Comparison of ENCODE assay signal across 8 cellular contexts in genomic region chr2:219627105-219628100, GRCh38. TPM values are rescaled to one million over a fixed set of nuclear protein-coding genes. Genes with fewer than 3 reads are reported as not detected.
A peak's percentile ranks its signal among the peaks of the same experiment; 100 is the strongest.
DNase-seq lines count a peak whose midpoint lies in the region; ATAC-seq and TF ChIP-seq lines count a peak whose summit lies in the region.

TSS of gene SLC4A3 (plus strand) at chr2:219627630. CDS start at chr2:219627993, 363 bp downstream.

- no peaks in the 10 kb centered on the region for H4K20me1 ChIP-seq in OCI-LY7 (ENCODE audit: insufficient read depth, low read length)

- no peaks in the 10 kb centered on the region for H3K79me2 ChIP-seq in OCI-LY7 (ENCODE audit: insufficient read depth, low read depth, low read length)

- peak; percentile 56 for ATAC-seq in stimulated activated memory B cell treated with anti-CD40 and anti-IgM and Interleukin-4, amounts not matched to agents 10 μg/mL and 1 μg/mL and 100 μg/mL, for 72 hours

- H3K4me1 Mint-ChIP-seq in stimulated activated memory B cell treated with anti-CD40 and anti-IgM and Interleukin-4, amounts not matched to agents 10 μg/mL and 1 μg/mL and 100 μg/mL, for 72 hours = peaks cover 18% of the 10 kb centered on the region

- DNase-seq in EL (peak; percentile 50), M059J (ENCODE audit: low read depth) (peak; percentile 27), astrocyte of the spinal cord (ENCODE audit: low read depth, low spot score) (no peak), NCI-H2107 treated with DMSO at 0.1 percent for 48 hours (lab: John Stamatoyannopoulos, UW; ENCODE audit: unreplicated experiment) (no peak), middle frontal gyrus (ENCODE audit: extremely low spot score, low spot score) (no peak), OCI-LY7 (ENCODE audit: low spot score) (no peak)

- H3K9me3 Mint-ChIP-seq in stimulated activated memory B cell treated with anti-CD40 and anti-IgM and Interleukin-4, amounts not matched to agents 10 μg/mL and 1 μg/mL and 100 μg/mL, for 72 hours = no peaks in the 10 kb centered on the region

- H3K4me3 ChIP-seq in astrocyte of the spinal cord (ENCODE audit: low read depth, low read length) = peak within 1 kb of the TSS; percentile 55
- H3K4me3 ChIP-seq in iPS-11a (ENCODE audit: low read depth, low read length) = peak within 1 kb of the TSS; percentile 35
- H3K4me3 ChIP-seq in OCI-LY7 (ENCODE audit: low read depth, low read length, poor library complexity, severe bottlenecking) = no peak within 1 kb of the TSS

- H3K27ac Mint-ChIP-seq in stimulated activated memory B cell treated with anti-CD40 and anti-IgM and Interleukin-4, amounts not matched to agents 10 μg/mL and 1 μg/mL and 100 μg/mL, for 72 hours = no peak within 1 kb of the TSS

- no peak within 1 kb of the TSS for H2AFZ ChIP-seq in OCI-LY7 (ENCODE audit: low read length)

- H3K36me3 Mint-ChIP-seq in stimulated activated memory B cell treated with anti-CD40 and anti-IgM and Interleukin-4, amounts not matched to agents 10 μg/mL and 1 μg/mL and 100 μg/mL, for 72 hours = no peaks in the 10 kb centered on the region

- intact Hi-C loops in OCI-LY7 (cut with micrococcal nuclease; ENCODE audit: unreplicated experiment) = no loop called here

- no peaks in the 10 kb centered on the region for H3K9me3 ChIP-seq in OCI-LY7 (ENCODE audit: low read length)

- no peak for TF ChIP-seq CTCF in astrocyte of the spinal cord (IDR thresholded peaks at IDR 0.05; ENCODE audit: low read depth, low read length)
- TF ChIP-seq CTCF in OCI-LY7 (conservative IDR thresholded peaks at IDR 0.05; ENCODE audit: low read length) = no peak

- no TSS peak for BruUV-seq in OCI-LY7 (replicated peaks; lab: Mats Ljungman, UMichigan)

- in situ Hi-C loops in astrocyte of the spinal cord (cut with HindIII; ENCODE audit: low sequenced_read_pairs) = no loop called here

- no peak within 1 kb of the TSS for H3K4me2 ChIP-seq in OCI-LY7 (ENCODE audit: low read length)

- peak within 1 kb of the TSS; percentile 71 for H3K4me3 Mint-ChIP-seq in stimulated activated memory B cell treated with anti-CD40 and anti-IgM and Interleukin-4, amounts not matched to agents 10 μg/mL and 1 μg/mL and 100 μg/mL, for 72 hours

- no peaks in the 10 kb centered on the region for H3K4me1 ChIP-seq in OCI-LY7 (ENCODE audit: insufficient read depth, low read length, poor library complexity, severe bottlenecking)

- H3K27ac ChIP-seq in OCI-LY7 (ENCODE audit: low read depth, low read length, poor library complexity, severe bottlenecking) = no peak within 1 kb of the TSS

- peaks cover 67% of the 10 kb centered on the region for H3K27me3 Mint-ChIP-seq in stimulated activated memory B cell treated with anti-CD40 and anti-IgM and Interleukin-4, amounts not matched to agents 10 μg/mL and 1 μg/mL and 100 μg/mL, for 72 hours

- H3K9me2 ChIP-seq in OCI-LY7 (ENCODE audit: insufficient read depth, low read length) = no peaks in the 10 kb centered on the region

- CTCF ChIA-PET in OCI-LY7 (lab: Charles Lee; ENCODE audit: unreplicated experiment) = no interaction called here

- no peaks in the 10 kb centered on the region for H3K36me3 ChIP-seq in OCI-LY7 (ENCODE audit: insufficient read depth, low read length)

- POLR2A ChIA-PET in OCI-LY7 (lab: Charles Lee) = no interaction called here

RNA-seq across cellular contexts. Expression of gene SLC4A3, which starts in this region (rescaled TPM):
- total RNA-seq in M059J (2014; rRNA removed; shearing (Covaris generic)) = 1.2 and 2.6 TPM in 2 replicates
- 0.05 TPM in 1 of 2 replicates, not detected in the other for total RNA-seq in OCI-LY7 (2014; rRNA removed; shearing (Covaris generic))
- not detected in 2 replicates for total RNA-seq in OCI-LY7 (2022)

Comparison
In these comparisons a context has a peak if more than half of its experiments do, and no peak if none do; other contexts are left out.
1. DNase-seq: peak in EL (single experiment) and M059J (single experiment); none in astrocyte of the spinal cord (single experiment), NCI-H2107 treated with DMSO at 0.1 percent for 48 hours (single experiment), middle frontal gyrus (single experiment) and OCI-LY7 (single experiment).